In genomic region chr4:139668036-139668435, GRCh38 we compare ENCODE assay signal across 1 cellular context.
A peak's percentile ranks its signal among the peaks of the same experiment; 100 is the strongest.
TF ChIP-seq lines count a peak whose summit lies in the region.

No MANE protein-coding gene starts in this region.

TF ChIP-seq in HepG2, 621 proteins besides CTCF, POLR2A, EP300 and RAD21:
- no peak for TF ChIP-seq PREB (CRISPR knock-in tag; IDR thresholded peaks at IDR 0.05)
- peak; percentile 29; the same call in 1 of the 2 replicates for TF ChIP-seq RBFOX2 (IDR thresholded peaks at IDR 0.05; ENCODE audit: low read depth, low read length)
